16 cellular contexts compared by ENCODE assay signal in the genomic region with DNA sequence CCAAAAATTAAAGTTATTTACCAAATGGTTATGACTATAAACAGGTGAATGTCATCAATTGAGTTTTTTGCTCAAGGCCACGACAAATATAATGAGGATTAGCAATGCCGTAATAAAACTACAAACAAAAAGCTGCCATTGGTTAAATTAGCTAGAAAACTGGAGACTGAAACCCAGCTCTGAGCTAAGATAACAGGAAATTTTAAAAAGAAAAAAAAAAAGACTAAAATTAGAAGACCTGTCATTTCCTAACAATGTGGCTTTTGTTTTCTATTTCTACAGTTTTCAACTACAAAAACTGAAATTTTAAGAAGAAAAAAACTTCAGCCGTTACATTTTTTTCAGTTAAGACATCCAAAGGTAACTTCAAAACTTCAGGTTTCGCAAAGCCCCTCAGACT. TPM values are rescaled to one million over a fixed set of nuclear protein-coding genes. Genes with fewer than 3 reads are reported as not detected.
DNase-seq lines count a peak whose midpoint lies in the region; ATAC-seq and TF ChIP-seq lines count a peak whose summit lies in the region.
"Had no signal": no experiment of that assay in that cellular context is flagged by ENCODE, and none has a peak within 500 bp of the region (broad histone marks: within the 10 kb centered on the region; RNA-seq: fewer than 3 reads in every experiment).

No MANE protein-coding gene starts in this region.

- no peaks in the 10 kb centered on the region for H3K36me3 ChIP-seq in breast epithelium
- H3K36me3 ChIP-seq: cardiac muscle cell, left lung, thoracic aorta had no signal

- H3K4me1 Mint-ChIP-seq in activated naive CD4-positive, alpha-beta T cell treated with anti-CD3 and anti-CD28 coated beads for 36 hours (ENCODE audit: low read depth): peaks cover 71% of the 10 kb centered on the region
- H3K4me1 Mint-ChIP-seq in activated T-helper 17 cell treated with anti-CD3 and anti-CD28 coated beads, Interleukin-2, amount 50 U/mL, for 72 hours: peaks cover 10% of the 10 kb centered on the region
- H3K4me1 Mint-ChIP-seq in stimulated activated naive B cell treated with anti-CD40 and anti-IgM and Interleukin-4, amounts not matched to agents 10 μg/mL and 1 μg/mL and 100 μg/mL, for 72 hours: peaks cover 31 to 76% of the 10 kb centered on the region in 2 donors

- TF ChIP-seq CTCF in breast epithelium (IDR thresholded peaks at IDR 0.05): no peak

- no peak overlapping the region for H3K27ac ChIP-seq in breast epithelium
- H3K27ac ChIP-seq: cardiac muscle cell, left lung, RWPE1 had no signal

- no peak for TF ChIP-seq POLR2A in breast epithelium (IDR thresholded peaks at IDR 0.05)

- peak overlapping the region; percentile 62 for H3K4me3 Mint-ChIP-seq in activated naive CD4-positive, alpha-beta T cell treated with anti-CD3 and anti-CD28 coated beads for 36 hours
- peak overlapping the region; percentile 50 for H3K4me3 Mint-ChIP-seq in activated T-helper 17 cell treated with anti-CD3 and anti-CD28 coated beads, Interleukin-2, amount 50 U/mL, for 72 hours
- H3K4me3 Mint-ChIP-seq in stimulated activated naive B cell treated with anti-CD40 and anti-IgM and Interleukin-4, amounts not matched to agents 10 μg/mL and 1 μg/mL and 100 μg/mL, for 72 hours: peak overlapping the region; percentile 26 to 36
- H3K4me3 Mint-ChIP-seq: effector memory CD8-positive, alpha-beta T cell had no signal

- H3K4me1 ChIP-seq in breast epithelium: no peaks in the 10 kb centered on the region

- no peaks in the 10 kb centered on the region for H3K9me3 Mint-ChIP-seq in activated naive CD4-positive, alpha-beta T cell treated with anti-CD3 and anti-CD28 coated beads for 36 hours
- no peaks in the 10 kb centered on the region for H3K9me3 Mint-ChIP-seq in activated T-helper 17 cell treated with anti-CD3 and anti-CD28 coated beads, Interleukin-2, amount 50 U/mL, for 72 hours
- H3K9me3 Mint-ChIP-seq in stimulated activated naive B cell treated with anti-CD40 and anti-IgM and Interleukin-4, amounts not matched to agents 10 μg/mL and 1 μg/mL and 100 μg/mL, for 72 hours: peaks cover 0 to 1% of the 10 kb centered on the region in 2 donors
- H3K9me3 Mint-ChIP-seq: effector memory CD8-positive, alpha-beta T cell had no signal

- H3K27me3 Mint-ChIP-seq in activated naive CD4-positive, alpha-beta T cell treated with anti-CD3 and anti-CD28 coated beads for 36 hours (ENCODE audit: low read depth): no peaks in the 10 kb centered on the region
- H3K27me3 Mint-ChIP-seq in activated T-helper 17 cell treated with anti-CD3 and anti-CD28 coated beads, Interleukin-2, amount 50 U/mL, for 72 hours: no peaks in the 10 kb centered on the region
- no peaks in the 10 kb centered on the region for H3K27me3 Mint-ChIP-seq in stimulated activated naive B cell treated with anti-CD40 and anti-IgM and Interleukin-4, amounts not matched to agents 10 μg/mL and 1 μg/mL and 100 μg/mL, for 72 hours
- H3K27me3 Mint-ChIP-seq: effector memory CD8-positive, alpha-beta T cell had no signal

- H3K36me3 Mint-ChIP-seq in activated naive CD4-positive, alpha-beta T cell treated with anti-CD3 and anti-CD28 coated beads for 36 hours (ENCODE audit: low read depth): peaks cover 4% of the 10 kb centered on the region
- H3K36me3 Mint-ChIP-seq in activated T-helper 17 cell treated with anti-CD3 and anti-CD28 coated beads, Interleukin-2, amount 50 U/mL, for 72 hours (ENCODE audit: low read depth): no peaks in the 10 kb centered on the region
- H3K36me3 Mint-ChIP-seq in stimulated activated naive B cell treated with anti-CD40 and anti-IgM and Interleukin-4, amounts not matched to agents 10 μg/mL and 1 μg/mL and 100 μg/mL, for 72 hours: peaks cover 6 to 20% of the 10 kb centered on the region in 2 donors

- peak; percentile 60 for ATAC-seq in HG02852 (IDR thresholded peaks at IDR 0.05; ENCODE audit: unreplicated experiment)
- ATAC-seq in activated T-helper 17 cell treated with anti-CD3 and anti-CD28 coated beads, Interleukin-2, amount 50 U/mL, for 72 hours (replicated peaks): peak; percentile 50
- ATAC-seq in stimulated activated naive B cell treated with anti-CD40 and anti-IgM and Interleukin-4, amounts not matched to agents 10 μg/mL and 1 μg/mL and 100 μg/mL, for 72 hours (replicated peaks): peak; percentile 44 to 45
- no peak for ATAC-seq in GM18520 (IDR thresholded peaks at IDR 0.05; ENCODE audit: unreplicated experiment)
- ATAC-seq: effector memory CD8-positive, alpha-beta T cell; left lung had no signal

- H3K27ac Mint-ChIP-seq in activated naive CD4-positive, alpha-beta T cell treated with anti-CD3 and anti-CD28 coated beads for 36 hours: peak overlapping the region; percentile 91
- no peak overlapping the region for H3K27ac Mint-ChIP-seq in activated T-helper 17 cell treated with anti-CD3 and anti-CD28 coated beads, Interleukin-2, amount 50 U/mL, for 72 hours
- peak overlapping the region; percentile 87 for H3K27ac Mint-ChIP-seq in stimulated activated naive B cell treated with anti-CD40 and anti-IgM and Interleukin-4, amounts not matched to agents 10 μg/mL and 1 μg/mL and 100 μg/mL, for 72 hours
- H3K27ac Mint-ChIP-seq: effector memory CD8-positive, alpha-beta T cell had no signal

- CTCF ChIA-PET in activated naive CD4-positive, alpha-beta T cell treated with anti-CD3 and anti-CD28 coated beads for 36 hours (lab: Charles Lee): interaction anchor here (0.6 to 2.1 kb wide), 11 partner anchors 7 to 268 kb away, joined by 3 to 8 read pairs (median 4); a partner anchor contains a TSS

- intact Hi-C loops in activated naive CD4-positive, alpha-beta T cell treated with anti-CD3 and anti-CD28 coated beads for 36 hours (cut with micrococcal nuclease): loop anchor here (1.0 kb wide), 2 partner anchors 9 to 10 kb away; a partner anchor contains a TSS
- intact Hi-C loops in breast epithelium (cut with DNase I; ENCODE audit: low total_unique reads): no loop called here

- no peak overlapping the region for H3K4me3 ChIP-seq in breast epithelium
- H3K4me3 ChIP-seq: cardiac muscle cell, left lung, thoracic aorta had no signal

- DNase-seq in activated naive CD4-positive, alpha-beta T cell treated with anti-CD3 and anti-CD28 coated beads for 36 hours: no peak
- no peak for DNase-seq in activated naive CD4-positive, alpha-beta T cell treated with Interleukin-2 at 50 U/mL for 16 hours
- no peak for DNase-seq in stimulated activated naive B cell treated with anti-CD40 and anti-IgM and Interleukin-4, amounts not matched to agents 10 μg/mL and 1 μg/mL and 100 μg/mL, for 72 hours
- no peak for DNase-seq in NCI-H748 (lab: John Stamatoyannopoulos, UW; ENCODE audit: unreplicated experiment)
- no peak for DNase-seq in breast epithelium (ENCODE audit: low spot score in 2 of 2)
- DNase-seq: activated CD4-positive, alpha-beta T cell treated with anti-CD3 and anti-CD28 coated beads for 4 hours; DMS153; effector memory CD8-positive, alpha-beta T cell; left lung had no signal

- H3K9me3 ChIP-seq in breast epithelium: no peaks in the 10 kb centered on the region
- H3K9me3 ChIP-seq: left lung, thoracic aorta had no signal

- H3K27me3 ChIP-seq in breast epithelium: no peaks in the 10 kb centered on the region
- H3K27me3 ChIP-seq: cardiac muscle cell, left lung had no signal

RNA-seq across cellular contexts. Expression of a gene that starts 9.7 kb away (rescaled TPM):
- total RNA-seq in activated naive CD4-positive, alpha-beta T cell treated with anti-CD3 and anti-CD28 coated beads for 36 hours: 10 to 100 TPM; 24.6 to 28.7 TPM
- 10 to 100 TPM; 25.2 to 33.6 TPM for total RNA-seq in activated T-helper 17 cell treated with anti-CD3 and anti-CD28 coated beads, Interleukin-2, amount 50 U/mL, for 72 hours
- 10 to 100 TPM; 22.3 to 28.8 (median 25.8) TPM for total RNA-seq in breast epithelium

RNA-seq across cellular contexts. Expression of a gene that starts 15.0 kb away (rescaled TPM):
- total RNA-seq in activated naive CD4-positive, alpha-beta T cell treated with anti-CD3 and anti-CD28 coated beads for 36 hours: 100 to 1,000 TPM; 220 to 227 TPM
- total RNA-seq in activated T-helper 17 cell treated with anti-CD3 and anti-CD28 coated beads, Interleukin-2, amount 50 U/mL, for 72 hours: 100 to 1,000 TPM; 150 to 210 TPM
- total RNA-seq in breast epithelium: 100 to 1,000 TPM; 108 to 135 (median 130) TPM

RNA-seq across cellular contexts. Expression of a gene that starts 15.2 kb away (rescaled TPM):
- total RNA-seq in activated naive CD4-positive, alpha-beta T cell treated with anti-CD3 and anti-CD28 coated beads for 36 hours: under 1 TPM in 1 of 2 experiments, not detected in 1; 0.05 TPM
- total RNA-seq in activated T-helper 17 cell treated with anti-CD3 and anti-CD28 coated beads, Interleukin-2, amount 50 U/mL, for 72 hours: not detected
- total RNA-seq in breast epithelium: not detected
- total RNA-seq: left lung, renal cortical epithelial cell, thoracic aorta had no signal

RNA-seq across cellular contexts. Expression of a gene that starts 39.1 kb away (rescaled TPM):
- total RNA-seq in activated naive CD4-positive, alpha-beta T cell treated with anti-CD3 and anti-CD28 coated beads for 36 hours: 10 to 100 TPM; 63.5 to 66.8 TPM
- total RNA-seq in activated T-helper 17 cell treated with anti-CD3 and anti-CD28 coated beads, Interleukin-2, amount 50 U/mL, for 72 hours: 10 to 100 TPM; 73.8 to 95.0 TPM
- total RNA-seq in breast epithelium: 10 to 100 TPM; 10.7 to 16.4 (median 13.8) TPM
